ENCODE assay signal across 8 cellular contexts in the genomic region with DNA sequence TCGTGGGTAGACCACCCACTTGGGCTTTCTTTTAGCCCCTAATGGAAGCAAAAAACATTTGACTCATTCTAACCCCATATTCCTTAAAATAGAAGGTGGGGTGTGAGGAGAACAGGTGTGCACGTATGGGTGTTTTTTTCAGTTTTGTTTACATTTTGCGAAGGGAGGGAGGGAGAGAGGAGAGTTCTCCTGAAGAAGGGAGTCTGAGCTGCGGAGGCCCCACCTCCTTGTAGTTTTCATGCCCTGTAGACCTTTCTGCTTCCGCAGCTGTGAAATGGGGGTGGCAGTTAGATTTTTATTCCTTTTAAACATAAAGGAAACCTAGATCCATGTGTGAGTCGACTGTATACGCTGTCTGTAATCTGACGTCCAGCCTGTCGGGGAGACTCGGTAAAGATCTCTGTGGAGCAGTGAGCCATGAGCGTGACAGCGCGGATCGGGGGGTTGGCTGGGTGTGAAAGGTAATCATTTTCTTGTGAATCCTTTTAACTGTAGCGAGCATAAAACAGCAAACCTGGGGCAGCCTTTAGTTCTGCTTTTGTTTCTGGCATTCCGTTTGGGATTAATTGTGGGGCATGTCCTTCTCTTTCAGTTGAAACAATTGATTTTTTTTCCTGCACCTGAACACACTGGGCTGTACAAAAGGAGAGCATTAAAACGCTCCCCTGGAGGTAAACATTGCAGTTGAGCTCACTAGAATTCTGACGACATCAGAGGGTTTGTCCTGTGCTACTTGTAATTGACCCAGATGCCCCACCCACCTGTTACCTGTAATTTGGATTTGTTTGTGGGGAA.
DNase-seq lines count a peak whose midpoint lies in the region; ATAC-seq and TF ChIP-seq lines count a peak whose summit lies in the region.

No MANE protein-coding gene starts in this region.

- H3K27me3 ChIP-seq in GM06990 (replicated peaks; ENCODE audit: control insufficient read depth, insufficient read depth, low read length) (no peaks in the 10 kb centered on the region), mucosa of stomach (ENCODE audit: control insufficient read depth, insufficient read depth, low read length) (no peaks in the 10 kb centered on the region)

- peak overlapping the region; percentile 88 for H3K9ac ChIP-seq in mucosa of stomach (ENCODE audit: low read length)

- no peaks in the 10 kb centered on the region for H3K27me3 Mint-ChIP-seq in central memory CD8-positive, alpha-beta T cell

- no peak for TF ChIP-seq CTCF in GM06990 (IDR thresholded peaks at IDR 0.05; ENCODE audit: insufficient read depth, low read length, poor library complexity, severe bottlenecking)

- H3K4me3 Mint-ChIP-seq in central memory CD8-positive, alpha-beta T cell: peak overlapping the region; percentile 95

- no peaks in the 10 kb centered on the region for H3K9me3 ChIP-seq in mucosa of stomach (ENCODE audit: control insufficient read depth, low read length)

- peaks cover 58% of the 10 kb centered on the region for H3K4me1 Mint-ChIP-seq in central memory CD8-positive, alpha-beta T cell

- peak overlapping the region; percentile 90 for H3K27ac Mint-ChIP-seq in central memory CD8-positive, alpha-beta T cell (ENCODE audit: low read depth)

- H3K36me3 Mint-ChIP-seq in central memory CD8-positive, alpha-beta T cell (ENCODE audit: insufficient read depth): peaks cover 40% of the 10 kb centered on the region

- DNase-seq in GM06990 (ENCODE audit: extremely low read depth, insufficient read length): no peak
- peak; percentile 51 for DNase-seq in NCI-H2029 (lab: John Stamatoyannopoulos, UW)
- DNase-seq in central memory CD8-positive, alpha-beta T cell (ENCODE audit: low spot score in 2 of 2): no peak
- no peak for DNase-seq in activated gamma-delta T cell (lab: John Stamatoyannopoulos, UW)
- no peak for DNase-seq in effector CD8-positive, alpha-beta T cell (lab: John Stamatoyannopoulos, UW)

- H3K4me3 ChIP-seq in GM06990 (replicated peaks; ENCODE audit: low read depth, low read length) (peak overlapping the region; percentile 81), mucosa of stomach (ENCODE audit: low read length) (peak overlapping the region; percentile 69)

- peaks cover 39% of the 10 kb centered on the region for H3K4me1 ChIP-seq in mucosa of stomach (ENCODE audit: control insufficient read depth, insufficient read depth, low read length)

- H3K9me3 Mint-ChIP-seq in central memory CD8-positive, alpha-beta T cell: no peaks in the 10 kb centered on the region

- ATAC-seq in central memory CD8-positive, alpha-beta T cell (replicated peaks; ENCODE audit: extremely low read depth, poor library complexity, severe bottlenecking): no peak
- ATAC-seq in HG03439 (IDR thresholded peaks at IDR 0.05; ENCODE audit: unreplicated experiment) (no peak), HG02885 (IDR thresholded peaks at IDR 0.05; ENCODE audit: poor library complexity, unreplicated experiment) (no peak)

- H3K36me3 ChIP-seq in GM06990 (ENCODE audit: control insufficient read depth, insufficient read depth, low read length) (peaks cover 6% of the 10 kb centered on the region; the same call in 1 of the 2 replicates), mucosa of stomach (ENCODE audit: control insufficient read depth, insufficient read depth, low read length) (no peaks in the 10 kb centered on the region)
